ENCODE assay signal across 8 cellular contexts in the genomic region with DNA sequence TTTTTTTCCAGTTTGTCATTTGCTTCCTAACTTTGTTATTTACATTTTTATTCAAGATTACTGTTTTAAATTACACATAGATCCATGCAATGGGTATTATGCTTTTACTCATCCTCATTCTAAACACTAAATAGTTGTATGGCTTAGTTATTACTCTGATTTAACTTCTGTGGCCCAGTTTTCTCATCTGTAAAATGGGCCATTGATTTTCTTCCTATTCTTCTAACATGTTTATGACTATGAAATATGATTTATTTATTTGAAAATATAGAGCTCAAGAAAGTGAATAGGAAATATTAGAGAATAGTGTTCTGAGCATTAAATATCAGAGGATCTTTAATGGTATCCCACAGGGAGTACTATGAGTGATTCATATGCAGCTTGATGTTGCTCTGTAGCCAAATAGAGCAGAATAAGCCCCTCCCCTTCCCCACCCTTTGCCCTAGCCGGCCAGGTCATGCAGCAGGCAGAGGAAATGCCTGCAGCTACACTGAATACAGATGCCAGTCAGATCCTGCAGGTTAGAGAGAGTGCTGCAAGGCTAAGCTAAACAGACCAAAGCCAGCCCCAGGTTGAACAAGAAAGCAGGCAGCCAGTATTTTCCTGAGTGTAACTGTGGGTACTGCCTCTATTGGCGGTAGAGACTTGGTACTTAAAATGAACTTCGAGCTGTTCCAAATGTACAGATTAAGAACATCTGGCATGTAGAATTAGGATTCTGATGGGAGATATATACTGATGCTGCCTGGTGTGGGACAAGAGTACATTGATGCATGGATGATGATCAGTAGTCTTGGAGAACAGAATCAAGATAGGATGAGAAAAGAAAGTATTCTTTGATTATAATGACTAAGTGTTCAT.
A peak's percentile ranks its signal among the peaks of the same experiment; 100 is the strongest.
DNase-seq lines count a peak whose midpoint lies in the region; FAIRE-seq lines count a peak whose summit lies in the region.

No MANE protein-coding gene starts in this region.

- no peak for FAIRE-seq in urothelium cell line (lab: Jason Lieb, UNC)

- no peaks in the 10 kb centered on the region for H3K9me3 Mint-ChIP-seq in activated naive CD4-positive, alpha-beta T cell treated with anti-CD3 and anti-CD28 coated beads, Interleukin-2, amount 10 ng/mL, durations not matched to agents 7 days and 5 days

- peak in 2 of 3 experiments; percentile 36 to 63 for DNase-seq in NCI-H1417 (lab: John Stamatoyannopoulos, UW)
- DNase-seq in NCI-H1417 treated with DMSO at 0.1 percent for 48 hours (lab: John Stamatoyannopoulos, UW) = no peak
- DNase-seq in HCEC 1CT = peak; percentile 75
- peak; percentile 15 for DNase-seq in NCI-H146 treated with DMSO at 0.1 percent for 48 hours (lab: John Stamatoyannopoulos, UW; ENCODE audit: unreplicated experiment)
- peak; percentile 54 for DNase-seq in activated naive CD4-positive, alpha-beta T cell treated with anti-CD3 and anti-CD28 coated beads, Interleukin-2, amount 10 ng/mL, durations not matched to agents 7 days and 5 days
- peak; percentile 41 for DNase-seq in iPS DF 4.7 (ENCODE audit: extremely low read depth, low spot score)
- DNase-seq in urothelium cell line (ENCODE audit: low spot score) = peak; percentile 67
- no peak for DNase-seq in NCI-H1105 (lab: John Stamatoyannopoulos, UW)

- CTCF ChIA-PET in activated naive CD4-positive, alpha-beta T cell treated with anti-CD3 and anti-CD28 coated beads, Interleukin-2, amount 10 ng/mL, durations not matched to agents 7 days and 5 days (lab: Charles Lee) = interaction anchor here (1.4 to 1.6 kb wide), 2 partner anchors 601 to 606 kb away, joined by 3 to 5 read pairs; no protein-coding TSS in a partner anchor

- H3K36me3 Mint-ChIP-seq in activated naive CD4-positive, alpha-beta T cell treated with anti-CD3 and anti-CD28 coated beads, Interleukin-2, amount 10 ng/mL, durations not matched to agents 7 days and 5 days = no peaks in the 10 kb centered on the region

- H3K27me3 Mint-ChIP-seq in activated naive CD4-positive, alpha-beta T cell treated with anti-CD3 and anti-CD28 coated beads, Interleukin-2, amount 10 ng/mL, durations not matched to agents 7 days and 5 days = peaks cover 12% of the 10 kb centered on the region

- H3K27ac Mint-ChIP-seq in activated naive CD4-positive, alpha-beta T cell treated with anti-CD3 and anti-CD28 coated beads, Interleukin-2, amount 10 ng/mL, durations not matched to agents 7 days and 5 days = no peak overlapping the region

- H3K4me1 Mint-ChIP-seq in activated naive CD4-positive, alpha-beta T cell treated with anti-CD3 and anti-CD28 coated beads, Interleukin-2, amount 10 ng/mL, durations not matched to agents 7 days and 5 days = peaks cover 9% of the 10 kb centered on the region

- no peak overlapping the region for H3K4me3 Mint-ChIP-seq in activated naive CD4-positive, alpha-beta T cell treated with anti-CD3 and anti-CD28 coated beads, Interleukin-2, amount 10 ng/mL, durations not matched to agents 7 days and 5 days

Comparison
In these comparisons a context has a peak if more than half of its experiments do, and no peak if none do; other contexts are left out.
1. DNase-seq: peak in NCI-H1417 (2 of 3), HCEC 1CT (single experiment), NCI-H146 treated with DMSO at 0.1 percent for 48 hours (single experiment), activated naive CD4-positive, alpha-beta T cell treated with anti-CD3 and anti-CD28 coated beads, Interleukin-2, amount 10 ng/mL, durations not matched to agents 7 days and 5 days (single experiment), iPS DF 4.7 (single experiment) and urothelium cell line (single experiment); none in NCI-H1417 treated with DMSO at 0.1 percent for 48 hours (single experiment) and NCI-H1105 (single experiment).